Comparison of ENCODE assay signal across 18 cellular contexts in the genomic region with DNA sequence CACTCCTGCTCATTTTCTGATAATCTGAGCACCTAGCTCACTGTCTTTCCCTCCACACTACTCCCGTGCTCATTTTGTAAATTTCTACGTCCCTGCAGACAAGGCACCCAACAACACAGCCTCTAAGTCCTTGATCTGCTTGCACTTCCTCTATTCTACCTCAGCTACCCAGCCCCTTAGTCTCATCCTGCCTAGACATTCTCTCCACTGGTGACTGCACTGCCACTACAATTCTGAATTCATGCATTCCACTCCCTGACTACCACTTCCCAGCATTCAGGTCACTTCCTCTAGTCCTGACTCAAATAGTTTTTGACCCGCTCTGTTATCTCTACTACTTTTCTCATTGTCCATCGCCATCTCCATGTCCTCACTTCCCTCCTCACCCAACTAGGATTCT.
"Had no signal": no experiment of that assay in that cellular context is flagged by ENCODE, and none has a peak within 500 bp of the region (broad histone marks: within the 10 kb centered on the region; RNA-seq: fewer than 3 reads in every experiment).

No MANE protein-coding gene starts in this region.

- DNase-seq: activated CD4-positive, alpha-beta T cell treated with anti-CD3 and anti-CD28 coated beads for 4 hours; activated naive CD4-positive, alpha-beta T cell treated with anti-CD3 and anti-CD28 coated beads for 36 hours; caudate nucleus; effector CD8-positive, alpha-beta T cell; gastrocnemius medialis; kidney glomerular epithelial cell; naive thymus-derived CD4-positive, alpha-beta T cell; stimulated activated CD4-positive, alpha-beta T cell treated with anti-CD3 and anti-CD28 coated beads, Interleukin-4, amount 100 ng/mL, for 4 hours; T1000; tibial artery; WERI-Rb-1 had no signal

- H3K27me3 ChIP-seq: gastrocnemius medialis, neutrophil, right atrium auricular region, tibial artery, vagina had no signal

- H3K27me3 Mint-ChIP-seq: naive thymus-derived CD4-positive, alpha-beta T cell had no signal

- H3K4me3 ChIP-seq: coronary artery, gastrocnemius medialis, right atrium auricular region, skin epidermis, tibial artery, vagina had no signal

- H3K4me3 Mint-ChIP-seq: activated naive CD4-positive, alpha-beta T cell treated with anti-CD3 and anti-CD28 coated beads for 36 hours; activated T-helper 1 cell treated with anti-CD3 and anti-CD28 coated beads, Interleukin-12 subunit alpha, Interleukin-12 subunit beta, Interleukin-2, Interleukin-4 antibody, amounts not matched to agents 30 ng/mL and 10 ng/mL and 1 ng/mL, durations not matched to agents 14 hours and 24 hours and 36 hours; naive thymus-derived CD4-positive, alpha-beta T cell had no signal

- H3K4me1 Mint-ChIP-seq: naive thymus-derived CD4-positive, alpha-beta T cell had no signal

- H3K27ac ChIP-seq: coronary artery, gastrocnemius medialis, neutrophil, right atrium auricular region, skin epidermis, tibial artery, vagina, WERI-Rb-1 had no signal

- H3K9me3 ChIP-seq: gastrocnemius medialis, neutrophil, tibial artery, vagina had no signal

- H3K36me3 ChIP-seq: gastrocnemius medialis, neutrophil, vagina had no signal

- H3K9me3 Mint-ChIP-seq: activated naive CD4-positive, alpha-beta T cell treated with anti-CD3 and anti-CD28 coated beads for 36 hours; activated T-helper 1 cell treated with anti-CD3 and anti-CD28 coated beads, Interleukin-12 subunit alpha, Interleukin-12 subunit beta, Interleukin-2, Interleukin-4 antibody, amounts not matched to agents 30 ng/mL and 10 ng/mL and 1 ng/mL, durations not matched to agents 14 hours and 24 hours and 36 hours had no signal

- FAIRE-seq: astrocyte had no signal

- ATAC-seq: gastrocnemius medialis; naive thymus-derived CD4-positive, alpha-beta T cell had no signal

- H3K4me1 ChIP-seq: gastrocnemius medialis, right atrium auricular region, tibial artery, vagina had no signal

- H3K27ac Mint-ChIP-seq: activated naive CD4-positive, alpha-beta T cell treated with anti-CD3 and anti-CD28 coated beads for 36 hours; activated T-helper 1 cell treated with anti-CD3 and anti-CD28 coated beads, Interleukin-12 subunit alpha, Interleukin-12 subunit beta, Interleukin-2, Interleukin-4 antibody, amounts not matched to agents 30 ng/mL and 10 ng/mL and 1 ng/mL, durations not matched to agents 14 hours and 24 hours and 36 hours; naive thymus-derived CD4-positive, alpha-beta T cell had no signal
